ENCODE assay signal across 20 cellular contexts in the genomic region with DNA sequence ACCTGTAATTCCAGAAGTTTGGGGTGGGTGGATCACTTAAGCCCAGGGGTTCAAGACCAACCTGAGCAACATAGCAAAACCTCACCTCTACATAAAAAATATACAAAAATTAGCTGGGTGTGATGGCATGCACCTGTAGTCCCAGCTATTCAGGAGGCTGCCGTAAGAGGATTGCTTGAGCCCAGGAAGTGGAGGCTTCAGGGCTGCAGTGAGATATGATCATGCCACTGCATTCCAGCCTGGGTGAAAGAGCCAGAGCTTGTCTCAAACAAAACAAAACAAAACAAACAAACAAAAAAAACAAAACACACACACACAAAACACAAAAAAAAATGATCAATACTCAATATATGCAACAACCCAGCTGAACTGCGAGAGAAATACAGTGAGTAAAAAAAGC. TPM values are rescaled to one million over a fixed set of nuclear protein-coding genes. Genes with fewer than 3 reads are reported as not detected.
A peak's percentile ranks its signal among the peaks of the same experiment; 100 is the strongest.
DNase-seq lines count a peak whose midpoint lies in the region; ATAC-seq and TF ChIP-seq lines count a peak whose summit lies in the region.
"Had no signal": no experiment of that assay in that cellular context is flagged by ENCODE, and none has a peak within 500 bp of the region (broad histone marks: within the 10 kb centered on the region; RNA-seq: fewer than 3 reads in every experiment).

No MANE protein-coding gene starts in this region.

- no peak for TF ChIP-seq CTCF in progenitor cell of endocrine pancreas (IDR thresholded peaks at IDR 0.05; ENCODE audit: unreplicated experiment)

- no peaks in the 10 kb centered on the region for H3K36me3 Mint-ChIP-seq in activated CD4-positive, alpha-beta T cell treated with anti-CD3 and anti-CD28 coated beads, Interleukin-2, amount 10 ng/mL, durations not matched to agents 7 days and 5 days (ENCODE audit: low read depth)
- no peaks in the 10 kb centered on the region for H3K36me3 Mint-ChIP-seq in progenitor cell of endocrine pancreas (ENCODE audit: insufficient read depth)

- peaks cover 2% of the 10 kb centered on the region for H3K4me1 Mint-ChIP-seq in activated CD4-positive, alpha-beta T cell treated with anti-CD3 and anti-CD28 coated beads, Interleukin-2, amount 10 ng/mL, durations not matched to agents 7 days and 5 days
- peaks cover 9% of the 10 kb centered on the region for H3K4me1 Mint-ChIP-seq in progenitor cell of endocrine pancreas (ENCODE audit: low read depth)

- peak overlapping the region; percentile 39 for H3K27ac Mint-ChIP-seq in activated CD4-positive, alpha-beta T cell treated with anti-CD3 and anti-CD28 coated beads, Interleukin-2, amount 10 ng/mL, durations not matched to agents 7 days and 5 days
- peak overlapping the region; percentile 62 for H3K27ac Mint-ChIP-seq in progenitor cell of endocrine pancreas
- H3K27ac Mint-ChIP-seq: B cell; CD4-positive, alpha-beta T cell; GM23338; H9 had no signal

- no peaks in the 10 kb centered on the region for H3K9me3 Mint-ChIP-seq in activated CD4-positive, alpha-beta T cell treated with anti-CD3 and anti-CD28 coated beads, Interleukin-2, amount 10 ng/mL, durations not matched to agents 7 days and 5 days
- H3K9me3 Mint-ChIP-seq in progenitor cell of endocrine pancreas (ENCODE audit: low read depth): no peaks in the 10 kb centered on the region
- H3K9me3 Mint-ChIP-seq: CD4-positive, alpha-beta T cell; CD8-positive, alpha-beta memory T cell; GM23338; H9 had no signal

- H3K27me3 Mint-ChIP-seq in activated CD4-positive, alpha-beta T cell treated with anti-CD3 and anti-CD28 coated beads, Interleukin-2, amount 10 ng/mL, durations not matched to agents 7 days and 5 days: no peaks in the 10 kb centered on the region
- no peaks in the 10 kb centered on the region for H3K27me3 Mint-ChIP-seq in progenitor cell of endocrine pancreas
- H3K27me3 Mint-ChIP-seq: B cell; CD4-positive, alpha-beta T cell; CD8-positive, alpha-beta memory T cell had no signal

- no peak overlapping the region for H3K4me3 Mint-ChIP-seq in activated CD4-positive, alpha-beta T cell treated with anti-CD3 and anti-CD28 coated beads, Interleukin-2, amount 10 ng/mL, durations not matched to agents 7 days and 5 days
- no peak overlapping the region for H3K4me3 Mint-ChIP-seq in progenitor cell of endocrine pancreas (ENCODE audit: low read depth)
- H3K4me3 Mint-ChIP-seq: B cell; CD4-positive, alpha-beta T cell; CD8-positive, alpha-beta memory T cell; GM23338; H9 had no signal

- CTCF ChIA-PET in activated CD4-positive, alpha-beta T cell treated with anti-CD3 and anti-CD28 coated beads, Interleukin-2, amount 10 ng/mL, durations not matched to agents 7 days and 5 days (lab: Charles Lee): interaction anchor here (1.0 to 1.6 kb wide), 4 partner anchors 9 to 54 kb away, joined by 3 to 4 read pairs (median 4); no protein-coding TSS in a partner anchor

- POLR2A ChIA-PET in activated CD4-positive, alpha-beta T cell treated with anti-CD3 and anti-CD28 coated beads, Interleukin-2, amount 10 ng/mL, durations not matched to agents 7 days and 5 days (lab: Charles Lee): no interaction called here

- ATAC-seq in HG02610 (IDR thresholded peaks at IDR 0.05; ENCODE audit: unreplicated experiment) (no peak), GM21390 (IDR thresholded peaks at IDR 0.05; ENCODE audit: unreplicated experiment) (no peak)
- ATAC-seq: GM23338, HCT116 had no signal

- peak overlapping the region; percentile 99 for H3K27ac ChIP-seq in epithelial cell of prostate
- H3K27ac ChIP-seq: 22Rv1, BLaER1, C4-2B had no signal

- DNase-seq in activated CD4-positive, alpha-beta T cell treated with anti-CD3 and anti-CD28 coated beads, Interleukin-2, amount 10 ng/mL, durations not matched to agents 7 days and 5 days: no peak
- DNase-seq in activated CD4-positive, alpha-beta T cell treated with anti-CD3 and anti-CD28 coated beads, Interleukin-2, amount 50 U/mL, for 48 hours: no peak
- DNase-seq in epithelial cell of prostate (ENCODE audit: low read depth, low spot score) (no peak), progenitor cell of endocrine pancreas (ENCODE audit: low spot score, unreplicated experiment) (no peak), glomerular visceral epithelial cell (ENCODE audit: extremely low spot score) (no peak)
- DNase-seq in activated effector memory CD4-positive, alpha-beta T cell treated with Interleukin-2 at 50 U/mL for 16 hours: no peak
- DNase-seq: CD4-positive, alpha-beta T cell; CD8-positive, alpha-beta memory T cell; DMS53; DMS79 treated with DMSO at 0.1 percent for 48 hours; GF-D8; H9 had no signal

RNA-seq across cellular contexts. Expression of gene TRIM14, which starts 29.5 kb away (rescaled TPM):
- total RNA-seq in activated CD4-positive, alpha-beta T cell treated with anti-CD3 and anti-CD28 coated beads, Interleukin-2, amount 10 ng/mL, durations not matched to agents 7 days and 5 days: 100 to 1,000 TPM; 116 to 124 TPM
- total RNA-seq in progenitor cell of endocrine pancreas: 2.9 and 3.1 TPM in 2 replicates

RNA-seq across cellular contexts. Expression of gene CORO2A, which starts 44.0 kb away (rescaled TPM):
- 1 to 10 TPM; 7.2 to 8.2 TPM for total RNA-seq in activated CD4-positive, alpha-beta T cell treated with anti-CD3 and anti-CD28 coated beads, Interleukin-2, amount 10 ng/mL, durations not matched to agents 7 days and 5 days
- 6.0 and 7.0 TPM in 2 replicates for total RNA-seq in progenitor cell of endocrine pancreas

Comparison
In these comparisons a context has a peak if more than half of its experiments do, and no peak if none do; other contexts are left out.
1. RNA of gene TRIM14, which starts 29.5 kb away (total RNA-seq): 116 to 124 TPM in activated CD4-positive, alpha-beta T cell treated with anti-CD3 and anti-CD28 coated beads, Interleukin-2, amount 10 ng/mL, durations not matched to agents 7 days and 5 days; 2.9 to 3.1 TPM in progenitor cell of endocrine pancreas; every median in the first group is over 10 times any median in the second.